ENCODE assay signal across 12 cellular contexts in the genomic region with DNA sequence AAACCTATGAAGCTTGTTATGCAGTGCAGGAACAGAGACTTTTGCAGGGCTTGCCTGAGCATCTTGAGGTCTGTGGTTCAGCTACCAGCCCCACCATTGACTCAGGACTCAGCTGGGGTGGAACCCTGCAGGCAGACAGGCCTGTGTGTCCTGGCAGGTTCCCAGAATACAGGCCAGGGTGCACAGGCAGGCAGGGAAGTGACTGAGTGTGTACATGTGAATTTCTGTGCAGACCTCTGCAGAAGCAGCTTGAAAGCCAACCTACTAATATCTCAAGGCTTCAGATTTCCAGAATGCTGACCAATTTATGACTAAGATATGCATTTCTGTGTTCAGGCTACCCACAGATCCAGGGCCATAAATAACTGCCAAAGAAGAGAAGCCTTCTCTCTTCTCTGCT.
DNase-seq lines count a peak whose midpoint lies in the region; ATAC-seq and TF ChIP-seq lines count a peak whose summit lies in the region.
"Had no signal": no experiment of that assay in that cellular context is flagged by ENCODE, and none has a peak within 500 bp of the region (broad histone marks: within the 10 kb centered on the region; RNA-seq: fewer than 3 reads in every experiment).

No MANE protein-coding gene starts in this region.

- no peaks in the 10 kb centered on the region for H3K9me2 ChIP-seq in GM23248 (ENCODE audit: insufficient read depth)

- H3K27ac ChIP-seq in ACC112 (ENCODE audit: low read depth, low read length) (peak overlapping the region; percentile 71), GM23248 (peak overlapping the region; percentile 93), SJSA1 (peak overlapping the region; percentile 74), coronary artery (no peak overlapping the region)
- H3K27ac ChIP-seq: Peyer's patch had no signal

- H3K36me3 ChIP-seq in ACC112 (ENCODE audit: insufficient read depth, low read length) (no peaks in the 10 kb centered on the region), GM23248 (ENCODE audit: low read depth) (no peaks in the 10 kb centered on the region), SJSA1 (no peaks in the 10 kb centered on the region)
- H3K36me3 ChIP-seq: Peyer's patch had no signal

- in situ Hi-C loops in GM23248 (cut with MboI) = no loop called here

- H3K4me3 ChIP-seq in ACC112 (ENCODE audit: low read depth, low read length) (no peak overlapping the region), GM23248 (0 out of 2 replicates have a peak overlapping the region, but pooled peaks have one; percentile 11), SJSA1 (no peak overlapping the region), fibroblast of pulmonary artery (replicated peaks; ENCODE audit: low read depth, low read length) (no peak overlapping the region), coronary artery (no peak overlapping the region)
- H3K4me3 ChIP-seq: lung, Peyer's patch, skin epidermis had no signal

- peak; percentile 95 for DNase-seq in GM23248
- DNase-seq in SJSA1 (ENCODE audit: low read depth in 1 of 2, low spot score in 2 of 2) = peak; percentile 50 to 59
- DNase-seq in fibroblast of pulmonary artery (ENCODE audit: low read depth) = peak; percentile 64
- DNase-seq in coronary artery (ENCODE audit: low spot score) = no peak
- no peak for DNase-seq in DMS153 (lab: John Stamatoyannopoulos, UW)
- DNase-seq: MM.1S, Peyer's patch had no signal

- peak overlapping the region; percentile 58 for H3K9ac ChIP-seq in GM23248

- peak overlapping the region; percentile 59 for H3K4me2 ChIP-seq in GM23248 (ENCODE audit: unreplicated experiment)

- H3K9me3 ChIP-seq in GM23248 (ENCODE audit: low read depth) (no peaks in the 10 kb centered on the region), SJSA1 (replicated peaks) (no peaks in the 10 kb centered on the region)
- H3K9me3 ChIP-seq: Peyer's patch had no signal

- no peaks in the 10 kb centered on the region for H4K20me1 ChIP-seq in GM23248 (ENCODE audit: insufficient read depth)

- H3K27me3 ChIP-seq in ACC112 (ENCODE audit: insufficient read depth, low read length) (no peaks in the 10 kb centered on the region), GM23248 (replicated peaks; ENCODE audit: insufficient read depth) (no peaks in the 10 kb centered on the region), SJSA1 (replicated peaks) (no peaks in the 10 kb centered on the region)
- H3K27me3 ChIP-seq: Peyer's patch had no signal

- ATAC-seq in GM19023 (IDR thresholded peaks at IDR 0.05; ENCODE audit: unreplicated experiment) = no peak
- ATAC-seq in GM18502 (IDR thresholded peaks at IDR 0.05; ENCODE audit: poor library complexity, unreplicated experiment) = no peak

- H3K79me2 ChIP-seq in ACC112 (ENCODE audit: control insufficient read depth, insufficient read depth, low read length, unreplicated experiment) (no peaks in the 10 kb centered on the region), GM23248 (ENCODE audit: insufficient read depth) (no peaks in the 10 kb centered on the region)

- H2AFZ ChIP-seq in ACC112 (ENCODE audit: low read length, unreplicated experiment) (no peak overlapping the region), GM23248 (no peak overlapping the region)

- peaks cover 49% of the 10 kb centered on the region for H3F3A ChIP-seq in GM23248 (ENCODE audit: insufficient read depth)

- H3K4me1 ChIP-seq in ACC112 (ENCODE audit: control insufficient read depth, insufficient read depth, low read length, unreplicated experiment) = peaks cover 33% of the 10 kb centered on the region
- peaks cover 55% of the 10 kb centered on the region for H3K4me1 ChIP-seq in GM23248 (ENCODE audit: insufficient read depth)
- H3K4me1 ChIP-seq in SJSA1 (replicated peaks) = peaks cover 60% of the 10 kb centered on the region

- TF ChIP-seq CTCF in fibroblast of pulmonary artery (IDR thresholded peaks at IDR 0.05; ENCODE audit: low read length, missing control alignments) (no peak), coronary artery (IDR thresholded peaks at IDR 0.05) (no peak)

Comparison
In these comparisons a context has a peak if more than half of its experiments do, and no peak if none do; other contexts are left out.
1. H3K27ac ChIP-seq: peak in ACC112 (single experiment), GM23248 (single experiment) and SJSA1 (single experiment); none in coronary artery (0 of 2).
2. DNase-seq: peak in GM23248 (single experiment), SJSA1 (2 of 2) and fibroblast of pulmonary artery (single experiment); none in coronary artery (single experiment) and DMS153 (single experiment).